31 cellular contexts compared by ENCODE assay signal in genomic region chr12:105104762-105105161, GRCh38.
"Had no signal": no experiment of that assay in that cellular context is flagged by ENCODE, and none has a peak within 500 bp of the region (broad histone marks: within the 10 kb centered on the region; RNA-seq: fewer than 3 reads in every experiment).

No MANE protein-coding gene starts in this region.

- FAIRE-seq: bronchial epithelial cell, TTC549 had no signal

- H3K36me3 ChIP-seq: ascending aorta, cardiac muscle cell had no signal

- H3K27ac ChIP-seq: ascending aorta, cardiac muscle cell, VCaP had no signal

- DNase-seq: activated CD4-positive, alpha-beta memory T cell treated with anti-CD3 and anti-CD28 coated beads, Interleukin-2, amount 10 ng/mL, durations not matched to agents 7 days and 5 days; activated CD4-positive, alpha-beta T cell treated with anti-CD3 and anti-CD28 coated beads for 1 hour; activated CD4-positive, alpha-beta T cell treated with anti-CD3 and anti-CD28 coated beads for 36 hours; activated CD4-positive, alpha-beta T cell treated with anti-CD3 and anti-CD28 coated beads for 48 hours; activated CD4-positive, alpha-beta T cell treated with anti-CD3 and anti-CD28 coated beads, Interleukin-2, amount 10 ng/mL, durations not matched to agents 7 days and 5 days; activated CD4-positive, alpha-beta T cell treated with anti-CD3 and anti-CD28 coated beads, Interleukin-2, amount 50 U/mL, for 48 hours; activated CD4-positive, CD25-positive, alpha-beta regulatory T cell; activated CD8-positive, alpha-beta memory T cell treated with anti-CD3 and anti-CD28 coated beads for 24 hours; activated CD8-positive, alpha-beta memory T cell treated with anti-CD3 and anti-CD28 coated beads, Interleukin-2, amount 10 ng/mL, durations not matched to agents 7 days and 5 days; activated CD8-positive, alpha-beta memory T cell treated with anti-CD3 and anti-CD28 coated beads, Interleukin-2, amount 50 U/mL, for 48 hours; activated CD8-positive, alpha-beta T cell treated with anti-CD3 and anti-CD28 coated beads, Interleukin-2, amount 10 ng/mL, durations not matched to agents 7 days and 5 days; activated effector memory CD4-positive, alpha-beta T cell treated with Interleukin-2 at 50 U/mL for 16 hours; activated gamma-delta T cell; activated naive CD4-positive, alpha-beta T cell treated with anti-CD3 and anti-CD28 coated beads, Interleukin-2, amount 10 ng/mL, durations not matched to agents 7 days and 5 days; activated naive CD4-positive, alpha-beta T cell treated with Interleukin-2 at 50 U/mL for 16 hours; activated naive CD8-positive, alpha-beta T cell treated with anti-CD3 and anti-CD28 coated beads, Interleukin-2, amount 10 ng/mL, durations not matched to agents 7 days and 5 days; activated naive CD8-positive, alpha-beta T cell treated with anti-CD3 and anti-CD28 coated beads, Interleukin-2, amount 50 U/mL, for 24 hours; activated T-cell treated with anti-CD3 and anti-CD28 coated beads, Interleukin-2, amount 50 U/mL, for 24 hours; activated T-cell treated with anti-CD3 and anti-CD28 coated beads, Interleukin-2, amount 50 U/mL, for 48 hours; amygdala; anterior cingulate cortex; caudate nucleus; cerebellar nuclear complex; T-helper 2 cell; T-helper 9 cell had no signal

- H3K27me3 ChIP-seq: ascending aorta, cardiac muscle cell had no signal

- ATAC-seq: activated CD4-positive, alpha-beta T cell treated with anti-CD3 and anti-CD28 coated beads for 36 hours; activated CD4-positive, CD25-positive, alpha-beta regulatory T cell treated with anti-CD3 and anti-CD28 coated beads, Interleukin-2, amount 50 U/mL, for 24 hours; activated CD8-positive, alpha-beta memory T cell treated with anti-CD3 and anti-CD28 coated beads, Interleukin-2, amount 10 ng/mL, durations not matched to agents 7 days and 5 days; activated CD8-positive, alpha-beta T cell treated with anti-CD3 and anti-CD28 coated beads, Interleukin-2, amount 10 ng/mL, durations not matched to agents 7 days and 5 days; activated naive CD8-positive, alpha-beta T cell treated with anti-CD3 and anti-CD28 coated beads, Interleukin-2, amount 50 U/mL, for 24 hours had no signal

- H3K4me3 ChIP-seq: ascending aorta, cardiac muscle cell had no signal

- H3K9me3 ChIP-seq: ascending aorta had no signal
